1 cellular context compared by ENCODE assay signal in the genomic region with DNA sequence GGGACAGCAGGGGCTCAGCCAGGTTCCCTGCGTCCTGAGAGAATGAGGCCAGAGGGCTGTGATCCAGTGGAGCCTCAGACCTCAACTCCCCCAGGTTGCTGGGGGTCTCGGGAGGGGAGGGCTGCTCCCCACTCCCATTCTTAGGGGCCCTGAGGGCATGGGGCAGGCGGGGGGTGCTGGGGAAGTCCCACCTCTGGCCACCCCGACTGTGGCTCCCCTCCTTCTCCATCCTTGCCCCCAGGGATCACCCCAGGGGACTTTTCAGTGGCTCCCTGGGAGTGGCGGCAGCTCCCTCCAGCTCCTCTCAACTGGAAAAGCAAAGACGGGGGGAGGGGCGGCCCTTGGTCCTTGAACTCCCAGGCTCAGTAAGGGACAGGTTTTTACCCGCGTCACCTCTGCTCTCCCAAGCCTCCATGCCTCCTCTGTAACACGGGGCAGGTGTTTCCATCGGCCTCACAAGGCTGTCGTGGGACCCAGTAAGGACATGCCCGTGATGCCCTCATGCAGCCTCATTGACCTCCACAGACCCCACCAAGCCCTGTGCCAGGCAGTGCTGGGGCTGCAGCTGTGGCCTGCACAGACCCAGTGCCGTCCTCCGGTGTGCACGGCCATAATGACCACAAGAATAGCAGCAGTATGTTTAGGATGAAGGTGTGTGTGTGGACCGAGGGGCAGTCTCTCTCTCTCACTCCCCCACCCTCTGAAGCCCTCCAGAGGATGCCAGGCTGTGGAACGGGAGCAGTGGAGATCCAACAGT.
TF ChIP-seq lines count a peak whose summit lies in the region.

No MANE protein-coding gene starts in this region.

TF ChIP-seq in HepG2, 621 proteins besides CTCF, POLR2A, EP300 and RAD21:
- TF ChIP-seq NONO (IDR thresholded peaks at IDR 0.05) (no peak), NONO (CRISPR knock-in tag; conservative IDR thresholded peaks at IDR 0.05) (peak; percentile 45; the same call in 1 of the 2 replicates), ZNF121 (CRISPR knock-in tag; IDR thresholded peaks at IDR 0.05) (peak; percentile 72), ELF1 (CRISPR knock-in tag; IDR thresholded peaks at IDR 0.05) (no peak), ZNF281 (CRISPR knock-in tag; IDR thresholded peaks at IDR 0.05; ENCODE audit: borderline replicate concordance) (peak; percentile 67; the same call in 1 of the 2 replicates), ZNF468 (CRISPR knock-in tag; IDR thresholded peaks at IDR 0.05) (no peak), GLI4 (CRISPR knock-in tag; IDR thresholded peaks at IDR 0.05; ENCODE audit: borderline replicate concordance) (no peak), ZNF691 (CRISPR knock-in tag; IDR thresholded peaks at IDR 0.05; ENCODE audit: borderline replicate concordance, low read depth) (no peak), PHB2 (IDR thresholded peaks at IDR 0.05; ENCODE audit: partially characterized antibody) (no peak), ZNF263 (CRISPR knock-in tag; IDR thresholded peaks at IDR 0.05) (peak; percentile 14; the same call in 1 of the 2 replicates), AGO2 (optimal IDR thresholded peaks at IDR 0.05; ENCODE audit: low read depth, low read length) (peak; percentile 35), ZNF770 (CRISPR knock-in tag; IDR thresholded peaks at IDR 0.05) (0 out of 2 replicates have a peak, but pooled peaks have one; percentile 21), MIXL1 (CRISPR knock-in tag; IDR thresholded peaks at IDR 0.05) (no peak), SALL1 (CRISPR knock-in tag; IDR thresholded peaks at IDR 0.05) (no peak), ZC3H13 (CRISPR knock-in tag; IDR thresholded peaks at IDR 0.05) (peak; percentile 25; the same call in 1 of the 2 replicates), ZNF713 (CRISPR knock-in tag; IDR thresholded peaks at IDR 0.05) (no peak), ZNF652 (CRISPR knock-in tag; IDR thresholded peaks at IDR 0.05; ENCODE audit: borderline replicate concordance, low read depth) (no peak), POLR2G (IDR thresholded peaks at IDR 0.05; ENCODE audit: low read depth, low read length) (no peak), E2F5 (CRISPR knock-in tag; conservative IDR thresholded peaks at IDR 0.05) (no peak)
- TF ChIP-seq, protein P1, sequence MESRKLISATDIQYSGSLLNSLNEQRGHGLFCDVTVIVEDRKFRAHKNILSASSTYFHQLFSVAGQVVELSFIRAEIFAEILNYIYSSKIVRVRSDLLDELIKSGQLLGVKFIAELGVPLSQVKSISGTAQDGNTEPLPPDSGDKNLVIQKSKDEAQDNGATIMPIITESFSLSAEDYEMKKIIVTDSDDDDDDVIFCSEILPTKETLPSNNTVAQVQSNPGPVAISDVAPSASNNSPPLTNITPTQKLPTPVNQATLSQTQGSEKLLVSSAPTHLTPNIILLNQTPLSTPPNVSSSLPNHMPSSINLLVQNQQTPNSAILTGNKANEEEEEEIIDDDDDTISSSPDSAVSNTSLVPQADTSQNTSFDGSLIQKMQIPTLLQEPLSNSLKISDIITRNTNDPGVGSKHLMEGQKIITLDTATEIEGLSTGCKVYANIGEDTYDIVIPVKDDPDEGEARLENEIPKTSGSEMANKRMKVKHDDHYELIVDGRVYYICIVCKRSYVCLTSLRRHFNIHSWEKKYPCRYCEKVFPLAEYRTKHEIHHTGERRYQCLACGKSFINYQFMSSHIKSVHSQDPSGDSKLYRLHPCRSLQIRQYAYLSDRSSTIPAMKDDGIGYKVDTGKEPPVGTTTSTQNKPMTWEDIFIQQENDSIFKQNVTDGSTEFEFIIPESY (CRISPR knock-in tag; IDR thresholded peaks at IDR 0.05) = peak; percentile 39; the same call in 1 of the 2 replicates
- TF ChIP-seq, protein P2, sequence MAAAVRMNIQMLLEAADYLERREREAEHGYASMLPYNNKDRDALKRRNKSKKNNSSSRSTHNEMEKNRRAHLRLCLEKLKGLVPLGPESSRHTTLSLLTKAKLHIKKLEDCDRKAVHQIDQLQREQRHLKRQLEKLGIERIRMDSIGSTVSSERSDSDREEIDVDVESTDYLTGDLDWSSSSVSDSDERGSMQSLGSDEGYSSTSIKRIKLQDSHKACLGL (CRISPR knock-in tag; IDR thresholded peaks at IDR 0.05) = no peak
- TF ChIP-seq, protein P3, sequence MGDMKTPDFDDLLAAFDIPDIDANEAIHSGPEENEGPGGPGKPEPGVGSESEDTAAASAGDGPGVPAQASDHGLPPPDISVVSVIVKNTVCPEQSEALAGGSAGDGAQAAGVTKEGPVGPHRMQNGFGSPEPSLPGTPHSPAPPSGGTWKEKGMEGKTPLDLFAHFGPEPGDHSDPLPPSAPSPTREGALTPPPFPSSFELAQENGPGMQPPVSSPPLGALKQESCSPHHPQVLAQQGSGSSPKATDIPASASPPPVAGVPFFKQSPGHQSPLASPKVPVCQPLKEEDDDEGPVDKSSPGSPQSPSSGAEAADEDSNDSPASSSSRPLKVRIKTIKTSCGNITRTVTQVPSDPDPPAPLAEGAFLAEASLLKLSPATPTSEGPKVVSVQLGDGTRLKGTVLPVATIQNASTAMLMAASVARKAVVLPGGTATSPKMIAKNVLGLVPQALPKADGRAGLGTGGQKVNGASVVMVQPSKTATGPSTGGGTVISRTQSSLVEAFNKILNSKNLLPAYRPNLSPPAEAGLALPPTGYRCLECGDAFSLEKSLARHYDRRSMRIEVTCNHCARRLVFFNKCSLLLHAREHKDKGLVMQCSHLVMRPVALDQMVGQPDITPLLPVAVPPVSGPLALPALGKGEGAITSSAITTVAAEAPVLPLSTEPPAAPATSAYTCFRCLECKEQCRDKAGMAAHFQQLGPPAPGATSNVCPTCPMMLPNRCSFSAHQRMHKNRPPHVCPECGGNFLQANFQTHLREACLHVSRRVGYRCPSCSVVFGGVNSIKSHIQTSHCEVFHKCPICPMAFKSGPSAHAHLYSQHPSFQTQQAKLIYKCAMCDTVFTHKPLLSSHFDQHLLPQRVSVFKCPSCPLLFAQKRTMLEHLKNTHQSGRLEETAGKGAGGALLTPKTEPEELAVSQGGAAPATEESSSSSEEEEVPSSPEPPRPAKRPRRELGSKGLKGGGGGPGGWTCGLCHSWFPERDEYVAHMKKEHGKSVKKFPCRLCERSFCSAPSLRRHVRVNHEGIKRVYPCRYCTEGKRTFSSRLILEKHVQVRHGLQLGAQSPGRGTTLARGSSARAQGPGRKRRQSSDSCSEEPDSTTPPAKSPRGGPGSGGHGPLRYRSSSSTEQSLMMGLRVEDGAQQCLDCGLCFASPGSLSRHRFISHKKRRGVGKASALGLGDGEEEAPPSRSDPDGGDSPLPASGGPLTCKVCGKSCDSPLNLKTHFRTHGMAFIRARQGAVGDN (CRISPR knock-in tag; IDR thresholded peaks at IDR 0.05) = peak; percentile 35; the same call in 1 of the 2 replicates
- TF ChIP-seq, protein P4, sequence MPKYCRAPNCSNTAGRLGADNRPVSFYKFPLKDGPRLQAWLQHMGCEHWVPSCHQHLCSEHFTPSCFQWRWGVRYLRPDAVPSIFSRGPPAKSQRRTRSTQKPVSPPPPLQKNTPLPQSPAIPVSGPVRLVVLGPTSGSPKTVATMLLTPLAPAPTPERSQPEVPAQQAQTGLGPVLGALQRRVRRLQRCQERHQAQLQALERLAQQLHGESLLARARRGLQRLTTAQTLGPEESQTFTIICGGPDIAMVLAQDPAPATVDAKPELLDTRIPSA (CRISPR knock-in tag; IDR thresholded peaks at IDR 0.05; ENCODE audit: borderline replicate concordance) = no peak
- TF ChIP-seq, protein P5, sequence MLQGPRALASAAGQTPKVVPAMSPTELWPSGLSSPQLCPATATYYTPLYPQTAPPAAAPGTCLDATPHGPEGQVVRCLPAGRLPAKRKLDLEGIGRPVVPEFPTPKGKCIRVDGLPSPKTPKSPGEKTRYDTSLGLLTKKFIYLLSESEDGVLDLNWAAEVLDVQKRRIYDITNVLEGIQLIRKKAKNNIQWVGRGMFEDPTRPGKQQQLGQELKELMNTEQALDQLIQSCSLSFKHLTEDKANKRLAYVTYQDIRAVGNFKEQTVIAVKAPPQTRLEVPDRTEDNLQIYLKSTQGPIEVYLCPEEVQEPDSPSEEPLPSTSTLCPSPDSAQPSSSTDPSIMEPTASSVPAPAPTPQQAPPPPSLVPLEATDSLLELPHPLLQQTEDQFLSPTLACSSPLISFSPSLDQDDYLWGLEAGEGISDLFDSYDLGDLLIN (CRISPR knock-in tag; IDR thresholded peaks at IDR 0.05; ENCODE audit: borderline replicate concordance) = no peak
